Comparison of ENCODE assay signal across 29 cellular contexts in the genomic region with DNA sequence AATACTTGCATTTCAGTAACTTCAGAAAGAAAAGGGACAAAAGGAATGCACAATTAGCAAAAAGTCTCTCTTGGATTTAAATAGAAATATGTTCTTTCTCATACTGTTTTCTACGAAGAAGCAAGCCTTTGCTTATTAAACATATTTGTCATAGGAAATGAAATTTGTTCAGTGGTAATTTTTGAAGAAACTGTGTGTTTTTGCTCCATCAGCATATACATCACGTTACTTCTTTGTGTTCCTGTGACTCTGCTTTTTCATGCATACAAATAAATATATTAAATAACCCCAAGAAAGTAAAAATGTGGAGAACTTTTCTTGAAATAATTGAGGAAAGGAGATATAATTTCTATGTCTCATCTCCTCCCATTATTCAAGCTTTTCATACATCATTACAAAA.
"Had no signal": no experiment of that assay in that cellular context is flagged by ENCODE, and none has a peak within 500 bp of the region (broad histone marks: within the 10 kb centered on the region; RNA-seq: fewer than 3 reads in every experiment).

No MANE protein-coding gene starts in this region.

- H3K4me3 Mint-ChIP-seq: dendritic cell treated with granulocyte-macrophage colony-stimulating factor and Interleukin-4, amounts not matched to agents 40 ng/mL and 50 ng/mL, for 4 days; effector memory CD8-positive, alpha-beta T cell; endodermal cell had no signal

- H3K4me3 ChIP-seq: colonic mucosa, coronary artery, dorsolateral prefrontal cortex, esophagus muscularis mucosa, esophagus squamous epithelium, gastrocnemius medialis, gastroesophageal sphincter, heart left ventricle, heart right ventricle had no signal

- H3K36me3 ChIP-seq: colonic mucosa, esophagus muscularis mucosa, esophagus squamous epithelium, gastrocnemius medialis, gastroesophageal sphincter, heart left ventricle, heart right ventricle had no signal

- FAIRE-seq: colon, endometrium, endothelial cell of umbilical vein, frontal cortex had no signal

- H3K4me1 ChIP-seq: colonic mucosa, esophagus muscularis mucosa, esophagus squamous epithelium, foreskin keratinocyte, gastrocnemius medialis, gastroesophageal sphincter, heart left ventricle, heart right ventricle had no signal

- H3K27ac Mint-ChIP-seq: dendritic cell treated with granulocyte-macrophage colony-stimulating factor and Interleukin-4, amounts not matched to agents 40 ng/mL and 50 ng/mL, for 4 days; effector memory CD8-positive, alpha-beta T cell; endodermal cell had no signal

- H3K9me3 ChIP-seq: colonic mucosa, esophagus muscularis mucosa, esophagus squamous epithelium, gastrocnemius medialis, gastroesophageal sphincter, heart left ventricle, heart right ventricle had no signal

- H3K9me3 Mint-ChIP-seq: effector memory CD8-positive, alpha-beta T cell; endodermal cell had no signal

- ATAC-seq: effector memory CD8-positive, alpha-beta T cell; esophagus mucosa; foreskin keratinocyte; gastrocnemius medialis; gastroesophageal sphincter; heart left ventricle; heart right ventricle had no signal

- H3K27me3 Mint-ChIP-seq: dendritic cell treated with granulocyte-macrophage colony-stimulating factor and Interleukin-4, amounts not matched to agents 40 ng/mL and 50 ng/mL, for 4 days had no signal

- DNase-seq: colonic mucosa; cortex of kidney; dermis blood vessel endothelial cell; dorsolateral prefrontal cortex; effector CD4-positive, alpha-beta T cell; effector CD8-positive, alpha-beta T cell; effector memory CD4-positive, alpha-beta T cell; effector memory CD8-positive, alpha-beta T cell; endodermal cell; erythroblast; esophagus squamous epithelium; foreskin fibroblast; foreskin keratinocyte; foreskin melanocyte; gastrocnemius medialis; glutamatergic neuron; head of caudate nucleus; heart left ventricle; heart right ventricle had no signal

- H3K27me3 ChIP-seq: colonic mucosa, esophagus muscularis mucosa, esophagus squamous epithelium, foreskin keratinocyte, gastrocnemius medialis, gastroesophageal sphincter had no signal

- H3K4me1 Mint-ChIP-seq: endodermal cell had no signal

- H3K27ac ChIP-seq: colonic mucosa, dorsolateral prefrontal cortex, epithelial cell of prostate, esophagus muscularis mucosa, esophagus squamous epithelium, foreskin keratinocyte, gastrocnemius medialis, gastroesophageal sphincter, heart left ventricle, heart right ventricle had no signal
